In the genomic region with DNA sequence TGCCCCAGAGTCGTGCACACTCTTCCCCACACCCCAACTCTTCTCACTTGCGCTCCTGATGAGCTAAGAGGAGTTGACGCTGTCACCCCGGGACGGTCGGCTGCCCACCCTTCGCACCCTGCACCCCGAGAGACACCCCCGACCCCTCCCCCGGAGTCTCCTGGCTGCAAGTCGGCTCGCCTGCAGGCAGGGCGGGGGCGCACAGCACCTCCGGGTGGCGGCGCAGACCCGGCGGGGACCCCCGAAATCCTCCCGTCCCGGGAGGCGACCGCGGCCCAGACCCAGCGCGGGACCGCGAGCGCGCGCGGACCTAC, we compare ENCODE assay signal across 11 cellular contexts. TPM values are rescaled to one million over a fixed set of nuclear protein-coding genes. Genes with fewer than 3 reads are reported as not detected.
DNase-seq lines count a peak whose midpoint lies in the region; ATAC-seq, FAIRE-seq and TF ChIP-seq lines count a peak whose summit lies in the region.
"Had no signal": no experiment of that assay in that cellular context is flagged by ENCODE, and none has a peak within 500 bp of the region (broad histone marks: within the 10 kb centered on the region; RNA-seq: fewer than 3 reads in every experiment).

No MANE protein-coding gene starts in this region.

- H3K4me3 Mint-ChIP-seq in activated CD8-positive, alpha-beta memory T cell treated with anti-CD3 and anti-CD28 coated beads, Interleukin-2, amount 10 ng/mL, durations not matched to agents 7 days and 5 days: no peak overlapping the region

- H3K9me3 Mint-ChIP-seq in activated CD8-positive, alpha-beta memory T cell treated with anti-CD3 and anti-CD28 coated beads, Interleukin-2, amount 10 ng/mL, durations not matched to agents 7 days and 5 days (ENCODE audit: low read depth): no peaks in the 10 kb centered on the region
- H3K9me3 Mint-ChIP-seq: activated T-helper 2 cell treated with anti-CD3 and anti-CD28 coated beads, Interferon-gamma antibody, Interleukin-2, Interleukin-4, amounts not matched to agents 10 μg/mL and 5 μg/mL and 100 μg/mL, durations not matched to agents 14 hours and 24 hours and 36 hours had no signal

- intact Hi-C loops in K562 (cut with micrococcal nuclease) (no loop called here), lower leg skin (cut with DNase I; ENCODE audit: low total_unique reads) (no loop called here), body of pancreas (cut with DNase I) (no loop called here)

- H3K27ac ChIP-seq in K562 (ENCODE audit: extremely low read depth, low read depth, low read length): peak overlapping the region; percentile 71; the same call in 1 of the 3 replicates
- no peak overlapping the region for H3K27ac ChIP-seq in thymus (ENCODE audit: low read depth)
- H3K27ac ChIP-seq in body of pancreas: peak overlapping the region in 2 of 4 donors; percentile 21 to 34

- in situ Hi-C loops in K562 (cut with MboI): no loop called here

- TF ChIP-seq POLR2A in K562 (conservative IDR thresholded peaks at IDR 0.05): no peak
- TF ChIP-seq POLR2A in lower leg skin (IDR thresholded peaks at IDR 0.05): no peak
- no peak for TF ChIP-seq POLR2A in body of pancreas (IDR thresholded peaks at IDR 0.05)

- POLR2A ChIA-PET in K562 (lab: Yijun Ruan, JAX): interaction anchor here (0.9 to 2.0 kb wide), 2 partner anchors 9 to 47 kb away, joined by 6 to 9 read pairs; no protein-coding TSS in a partner anchor

- TF ChIP-seq CTCF in K562 (IDR thresholded peaks at IDR 0.05 in 2 of 3, conservative IDR thresholded peaks at IDR 0.05 in 1 of 3; ENCODE audit: insufficient read depth in 2 of 3, low read depth in 1 of 3, low read length in 3 of 3) (no peak), lower leg skin (IDR thresholded peaks at IDR 0.05) (no peak), body of pancreas (IDR thresholded peaks at IDR 0.05) (no peak)

- ATAC-seq in activated CD8-positive, alpha-beta memory T cell treated with anti-CD3 and anti-CD28 coated beads, Interleukin-2, amount 10 ng/mL, durations not matched to agents 7 days and 5 days: peak; percentile 14
- ATAC-seq in K562 (no peak), body of pancreas (no peak)

- no peaks in the 10 kb centered on the region for H3K36me3 Mint-ChIP-seq in activated CD8-positive, alpha-beta memory T cell treated with anti-CD3 and anti-CD28 coated beads, Interleukin-2, amount 10 ng/mL, durations not matched to agents 7 days and 5 days
- H3K36me3 Mint-ChIP-seq: CD4-positive, CD25-positive, alpha-beta regulatory T cell had no signal

- H4K20me1 ChIP-seq in K562 (replicated peaks; ENCODE audit: control insufficient read depth, insufficient read depth, low read length): peaks cover 5% of the 10 kb centered on the region; the same call in 1 of the 2 replicates

- peaks cover under 1% of the 10 kb centered on the region for H3K9me1 ChIP-seq in K562 (ENCODE audit: control insufficient read depth, insufficient read depth, low read length)

- peak overlapping the region; percentile 60 to 80; a peak in 3 of 4 replicates for H3K9ac ChIP-seq in K562 (ENCODE audit: insufficient read depth in 1 of 2, low read depth in 2 of 2, low read length in 2 of 2)

- CTCF ChIA-PET in activated CD8-positive, alpha-beta memory T cell treated with anti-CD3 and anti-CD28 coated beads, Interleukin-2, amount 10 ng/mL, durations not matched to agents 7 days and 5 days (lab: Charles Lee): no interaction called here
- CTCF ChIA-PET in K562 (lab: Yijun Ruan, JAX; ENCODE audit: low intra/inter-chr PET ratio): no interaction called here

- peaks cover 80% of the 10 kb centered on the region for H3K79me2 ChIP-seq in K562 (ENCODE audit: control insufficient read depth, insufficient read depth, low read length)

- H2AFZ ChIP-seq in K562 (ENCODE audit: low read depth, low read length): peak overlapping the region; percentile 55; the same call in 1 of the 2 replicates

- H3K9me3 ChIP-seq in K562 (replicated peaks; ENCODE audit: control insufficient read depth, insufficient read depth, low read depth, low read length) (no peaks in the 10 kb centered on the region), thymus (ENCODE audit: control insufficient read depth) (no peaks in the 10 kb centered on the region), body of pancreas (no peaks in the 10 kb centered on the region)

- H3K4me1 ChIP-seq in K562 (replicated peaks in 1 of 2; ENCODE audit: control insufficient read depth in 2 of 2, insufficient read depth in 2 of 2, low read length in 2 of 2) (peaks cover 41 to 86% of the 10 kb centered on the region in 2 experiments), thymus (ENCODE audit: control insufficient read depth, insufficient read depth, low read length) (no peaks in the 10 kb centered on the region), body of pancreas (peaks cover 7% of the 10 kb centered on the region)

- FAIRE-seq in K562 (lab: Jason Lieb, UNC): no peak

- peaks cover 12% of the 10 kb centered on the region; the same call in 2 of the 3 replicates for H3K36me3 ChIP-seq in K562 (ENCODE audit: control insufficient read depth, insufficient read depth, low read length)
- H3K36me3 ChIP-seq in thymus (ENCODE audit: control insufficient read depth, insufficient read depth): no peaks in the 10 kb centered on the region
- H3K36me3 ChIP-seq in body of pancreas (replicated peaks in 1 of 2; ENCODE audit: insufficient read depth in 1 of 2, low read depth in 2 of 2): no peaks in the 10 kb centered on the region

- no peak for TF ChIP-seq EP300 in K562 (IDR thresholded peaks at IDR 0.05; ENCODE audit: low read length)

- peak overlapping the region; percentile 96 for H3K4me2 ChIP-seq in K562 (ENCODE audit: insufficient read depth, low read length)

- no peak for TF ChIP-seq RAD21 in K562 (CRISPR knock-in tag; conservative IDR thresholded peaks at IDR 0.05 in 1 of 2, IDR thresholded peaks at IDR 0.05 in 1 of 2)

- WGBS in K562 (ENCODE audit: insufficient coverage, low coverage, missing lambda C conversion rate): 0% methylated on average over 8 of the region's 33 CpGs
- 2 to 3% methylated on average over 13 to 31 of the region's 33 CpGs for WGBS in lower leg skin, 2 donors
- 1% methylated on average over 33 of the region's 33 CpGs for WGBS in thymus
- 0 to 2% methylated on average over 1 to 30 of the region's 33 CpGs for WGBS in body of pancreas, 2 donors

- DNase-seq in activated CD8-positive, alpha-beta memory T cell treated with anti-CD3 and anti-CD28 coated beads, Interleukin-2, amount 10 ng/mL, durations not matched to agents 7 days and 5 days: no peak
- DNase-seq in activated CD8-positive, alpha-beta memory T cell treated with anti-CD3 and anti-CD28 coated beads, Interleukin-2, amount 50 U/mL, for 48 hours: no peak
- no peak for DNase-seq in K562 (ENCODE audit: extremely low read depth in 1 of 4, low spot score in 3 of 4)
- no peak for DNase-seq in lower leg skin (ENCODE audit: low spot score in 2 of 2)
- no peak for DNase-seq in DMS153 treated with DMSO at 0.1 percent for 48 hours (lab: John Stamatoyannopoulos, UW; ENCODE audit: unreplicated experiment)
- no peak for DNase-seq in body of pancreas
- no peak for DNase-seq in DMS 273 treated with DMSO at 0.1 percent for 48 hours (lab: John Stamatoyannopoulos, UW)
- DNase-seq: CD4-positive, CD25-positive, alpha-beta regulatory T cell; NCI-H187 had no signal

- no peaks in the 10 kb centered on the region for H3K27me3 ChIP-seq in K562 (ENCODE audit: control insufficient read depth in 2 of 2, insufficient read depth in 2 of 2, low read length in 2 of 2)
- peaks cover 41% of the 10 kb centered on the region for H3K27me3 ChIP-seq in thymus (ENCODE audit: control insufficient read depth, insufficient read depth)
- no peaks in the 10 kb centered on the region for H3K27me3 ChIP-seq in body of pancreas

- H3K27ac Mint-ChIP-seq in activated CD8-positive, alpha-beta memory T cell treated with anti-CD3 and anti-CD28 coated beads, Interleukin-2, amount 10 ng/mL, durations not matched to agents 7 days and 5 days: no peak overlapping the region
- H3K27ac Mint-ChIP-seq: activated T-helper 2 cell treated with anti-CD3 and anti-CD28 coated beads, Interferon-gamma antibody, Interleukin-2, Interleukin-4, amounts not matched to agents 10 μg/mL and 5 μg/mL and 100 μg/mL, durations not matched to agents 14 hours and 24 hours and 36 hours; CD4-positive, CD25-positive, alpha-beta regulatory T cell had no signal

- peak overlapping the region; percentile 63 for H3K4me3 ChIP-seq in K562
- peak overlapping the region; percentile 43 for H3K4me3 ChIP-seq in lower leg skin (ENCODE audit: low read depth, poor library complexity, severe bottlenecking)
- H3K4me3 ChIP-seq in thymus (ENCODE audit: low read length): peak overlapping the region; percentile 45
- no peak overlapping the region for H3K4me3 ChIP-seq in body of pancreas

- H3K27me3 Mint-ChIP-seq in activated CD8-positive, alpha-beta memory T cell treated with anti-CD3 and anti-CD28 coated beads, Interleukin-2, amount 10 ng/mL, durations not matched to agents 7 days and 5 days: peaks cover 48% of the 10 kb centered on the region

- no TSS peak for BruUV-seq in K562 (replicated peaks; lab: Mats Ljungman, UMichigan)

- H3K4me1 Mint-ChIP-seq in activated CD8-positive, alpha-beta memory T cell treated with anti-CD3 and anti-CD28 coated beads, Interleukin-2, amount 10 ng/mL, durations not matched to agents 7 days and 5 days: peaks cover 5% of the 10 kb centered on the region

RNA-seq across cellular contexts. Expression of a gene that starts 0.4 kb away (rescaled TPM):
- total RNA-seq in activated CD8-positive, alpha-beta memory T cell treated with anti-CD3 and anti-CD28 coated beads, Interleukin-2, amount 10 ng/mL, durations not matched to agents 7 days and 5 days: not detected
- total RNA-seq in K562 (2011; cell fraction: chromatin; rRNA removed; ENCODE audit: low replicate concordance): 21.2 and 46.4 TPM in 2 replicates
- 27.3 and 33.0 TPM in 2 replicates for total RNA-seq in K562 (2011; cell fraction: nucleolus; rRNA removed)
- total RNA-seq in K562 (2011; cell fraction: nucleoplasm; rRNA removed): 19.3 and 24.0 TPM in 2 replicates
- total RNA-seq in K562 (2014; rRNA removed) (17.6 and 19.8 TPM in 2 replicates), K562 (2014; rRNA removed; fragmentation: Illumina TruSeq; extraction: Trizol) (2.0 and 3.7 TPM in 2 replicates), K562 (2015; rRNA removed; fragmentation: Illumina TruSeq; extraction: Trizol) (8.9 and 10.3 TPM in 2 replicates), K562 (2021) (42.6 and 46.2 TPM in 2 replicates), lower leg skin (10 to 100 TPM in 1 of 4 donors, 1 to 10 TPM in 3; 6.1 to 10.9 (median 7.8) TPM), body of pancreas (10 to 100 TPM in 1 of 2 donors, 1 to 10 TPM in 1; 5.4 to 11.5 TPM)
- polyA plus RNA-seq in K562 (2011; rRNA removed) (15.5 and 17.7 TPM in 2 replicates), K562 (2014; fragmentation: Illumina TruSeq; extraction: Trizol) (25.1 and 31.8 TPM in 2 replicates), K562 (2014; fragmentation: Nextera tagmentation; extraction: Ambion mirVana) (under 1 TPM; 0.15 to 0.25 TPM), K562 (2014; rRNA removed) (28.2 and 29.7 TPM in 2 replicates), thymus (14.2 TPM)
- 18.3 and 41.7 TPM in 2 replicates for polyA plus RNA-seq in K562 (2011; cell fraction: cytosol; rRNA removed)
- 25.8 and 42.6 TPM in 2 replicates for polyA plus RNA-seq in K562 (2011; cell fraction: nucleus; rRNA removed)
- polyA plus RNA-seq in K562 (2012): 15.9 and 29.1 TPM in 2 replicates
- polyA minus RNA-seq in K562 (2011; rRNA and poly(A)+ RNA removed): 6.1 and 11.2 TPM in 2 replicates
- polyA minus RNA-seq in K562 (2011; cell fraction: cytosol; rRNA and poly(A)+ RNA removed): 22.8 and 26.0 TPM in 2 replicates
- 13.3 and 13.9 TPM in 2 replicates for polyA minus RNA-seq in K562 (2011; cell fraction: nucleus; rRNA and poly(A)+ RNA removed)
- total RNA-seq: activated T-helper 2 cell treated with anti-CD3 and anti-CD28 coated beads, Interferon-gamma antibody, Interleukin-2, Interleukin-4, amounts not matched to agents 10 μg/mL and 5 μg/mL and 100 μg/mL, durations not matched to agents 14 hours and 24 hours and 36 hours; CD4-positive, CD25-positive, alpha-beta regulatory T cell had no signal
- polyA plus RNA-seq: CD4-positive, CD25-positive, alpha-beta regulatory T cell had no signal

RNA-seq across cellular contexts. Expression of a gene that starts 25.7 kb away (rescaled TPM):
- total RNA-seq in activated CD8-positive, alpha-beta memory T cell treated with anti-CD3 and anti-CD28 coated beads, Interleukin-2, amount 10 ng/mL, durations not matched to agents 7 days and 5 days: 1 to 10 TPM; 2.6 to 7.7 TPM
- 196 and 689 TPM in 2 replicates for total RNA-seq in K562 (2011; cell fraction: chromatin; rRNA removed; ENCODE audit: low replicate concordance)
- total RNA-seq in K562 (2011; cell fraction: nucleolus; rRNA removed): 626 and 786 TPM in 2 replicates
- total RNA-seq in K562 (2011; cell fraction: nucleoplasm; rRNA removed): 287 and 362 TPM in 2 replicates
- 92.7 and 125 TPM in 2 replicates for total RNA-seq in K562 (2014; rRNA removed)
- 18.6 and 32.4 TPM in 2 replicates for total RNA-seq in K562 (2014; rRNA removed; fragmentation: Illumina TruSeq; extraction: Trizol)
- 55.1 and 55.3 TPM in 2 replicates for total RNA-seq in K562 (2015; rRNA removed; fragmentation: Illumina TruSeq; extraction: Trizol)
- 105 and 106 TPM in 2 replicates for total RNA-seq in K562 (2021)
- 148 and 226 TPM in 2 replicates for polyA plus RNA-seq in K562 (2011; rRNA removed)
- 155 and 315 TPM in 2 replicates for polyA plus RNA-seq in K562 (2011; cell fraction: cytosol; rRNA removed)
- 2,057 and 2,412 TPM in 2 replicates for polyA plus RNA-seq in K562 (2011; cell fraction: nucleus; rRNA removed)
- polyA plus RNA-seq in K562 (2012): 65.8 and 82.0 TPM in 2 replicates
- polyA plus RNA-seq in K562 (2014; fragmentation: Illumina TruSeq; extraction: Trizol): 92.0 and 101 TPM in 2 replicates
- polyA plus RNA-seq in K562 (2014; fragmentation: Nextera tagmentation; extraction: Ambion mirVana): 1 to 10 TPM in 1 of 2 experiments, under 1 TPM in 1; 0.97 to 3.3 TPM
- polyA plus RNA-seq in K562 (2014; rRNA removed): 133 and 139 TPM in 2 replicates
- polyA minus RNA-seq in K562 (2011; rRNA and poly(A)+ RNA removed): 33.8 and 64.4 TPM in 2 replicates
- polyA minus RNA-seq in K562 (2011; cell fraction: cytosol; rRNA and poly(A)+ RNA removed): 109 and 120 TPM in 2 replicates
- 200 TPM in 2 replicates for polyA minus RNA-seq in K562 (2011; cell fraction: nucleus; rRNA and poly(A)+ RNA removed)
- 10 to 100 TPM; 10.9 to 27.8 (median 18.3) TPM for total RNA-seq in lower leg skin
- polyA plus RNA-seq in thymus: 19.3 TPM
- 10 to 100 TPM; 30.9 to 33.0 TPM for total RNA-seq in body of pancreas

RNA-seq across cellular contexts. Expression of a gene that starts 33.2 kb away (rescaled TPM):
- not detected for total RNA-seq in activated CD8-positive, alpha-beta memory T cell treated with anti-CD3 and anti-CD28 coated beads, Interleukin-2, amount 10 ng/mL, durations not matched to agents 7 days and 5 days
- total RNA-seq in K562 (2011; cell fraction: chromatin; rRNA removed; ENCODE audit: low replicate concordance): 4.5 and 6.1 TPM in 2 replicates
- total RNA-seq in K562 (2011; cell fraction: nucleolus; rRNA removed): 4.7 and 5.5 TPM in 2 replicates
- 4.4 and 5.5 TPM in 2 replicates for total RNA-seq in K562 (2011; cell fraction: nucleoplasm; rRNA removed)
- total RNA-seq in K562 (2014; rRNA removed) (0.36 and 0.61 TPM in 2 replicates), K562 (2014; rRNA removed; fragmentation: Illumina TruSeq; extraction: Trizol) (0.35 and 0.40 TPM in 2 replicates), K562 (2015; rRNA removed; fragmentation: Illumina TruSeq; extraction: Trizol) (0.07 and 0.11 TPM in 2 replicates), K562 (2021) (0.85 and 1.0 TPM in 2 replicates), lower leg skin (1 to 10 TPM in 3 of 4 donors, under 1 TPM in 1; 0.89 to 2.8 (median 1.5) TPM), body of pancreas (1 to 10 TPM; 1.6 to 2.6 TPM)
- polyA plus RNA-seq in K562 (2011; rRNA removed) (0.22 and 0.49 TPM in 2 replicates), K562 (2014; fragmentation: Illumina TruSeq; extraction: Trizol) (0.73 and 0.86 TPM in 2 replicates), K562 (2014; fragmentation: Nextera tagmentation; extraction: Ambion mirVana) (under 1 TPM; 0.27 to 0.62 TPM), K562 (2014; rRNA removed) (1.3 TPM in 2 replicates), thymus (3.3 TPM)
- 0.15 and 0.35 TPM in 2 replicates for polyA plus RNA-seq in K562 (2011; cell fraction: cytosol; rRNA removed)
- polyA plus RNA-seq in K562 (2011; cell fraction: nucleus; rRNA removed): 1.4 and 1.9 TPM in 2 replicates
- polyA plus RNA-seq in K562 (2012): 1.0 and 15.0 TPM in 2 replicates
- 0.28 and 0.66 TPM in 2 replicates for polyA minus RNA-seq in K562 (2011; rRNA and poly(A)+ RNA removed)
- not detected in 2 replicates for polyA minus RNA-seq in K562 (2011; cell fraction: cytosol; rRNA and poly(A)+ RNA removed)
- polyA minus RNA-seq in K562 (2011; cell fraction: nucleus; rRNA and poly(A)+ RNA removed): 0.67 and 2.3 TPM in 2 replicates
- total RNA-seq: activated T-helper 2 cell treated with anti-CD3 and anti-CD28 coated beads, Interferon-gamma antibody, Interleukin-2, Interleukin-4, amounts not matched to agents 10 μg/mL and 5 μg/mL and 100 μg/mL, durations not matched to agents 14 hours and 24 hours and 36 hours had no signal

RNA-seq across cellular contexts. Expression of a gene that starts 50.4 kb away (rescaled TPM):
- 100 to 1,000 TPM; 740 to 867 TPM for total RNA-seq in activated CD8-positive, alpha-beta memory T cell treated with anti-CD3 and anti-CD28 coated beads, Interleukin-2, amount 10 ng/mL, durations not matched to agents 7 days and 5 days
- 340 and 424 TPM in 2 replicates for total RNA-seq in K562 (2011; cell fraction: chromatin; rRNA removed; ENCODE audit: low replicate concordance)
- 235 and 254 TPM in 2 replicates for total RNA-seq in K562 (2011; cell fraction: nucleolus; rRNA removed)
- total RNA-seq in K562 (2011; cell fraction: nucleoplasm; rRNA removed): 466 and 809 TPM in 2 replicates
- total RNA-seq in K562 (2014; rRNA removed) (542 and 714 TPM in 2 replicates), K562 (2014; rRNA removed; fragmentation: Illumina TruSeq; extraction: Trizol) (854 and 941 TPM in 2 replicates), K562 (2015; rRNA removed; fragmentation: Illumina TruSeq; extraction: Trizol) (794 and 802 TPM in 2 replicates), K562 (2021) (1,987 and 1,991 TPM in 2 replicates), lower leg skin (1,000 to 10,000 TPM in 1 of 4 donors, 100 to 1,000 TPM in 3; 583 to 1,081 (median 634) TPM), body of pancreas (1,000 to 10,000 TPM; 1,333 to 1,363 TPM)
- polyA plus RNA-seq in K562 (2011; rRNA removed) (692 and 749 TPM in 2 replicates), K562 (2014; fragmentation: Illumina TruSeq; extraction: Trizol) (2,369 and 3,146 TPM in 2 replicates), K562 (2014; fragmentation: Nextera tagmentation; extraction: Ambion mirVana) (100 to 1,000 TPM; 370 to 426 TPM), K562 (2014; rRNA removed) (1,104 and 1,916 TPM in 2 replicates), thymus (3,415 TPM)
- 753 and 1,113 TPM in 2 replicates for polyA plus RNA-seq in K562 (2011; cell fraction: cytosol; rRNA removed)
- 360 and 464 TPM in 2 replicates for polyA plus RNA-seq in K562 (2011; cell fraction: nucleus; rRNA removed)
- 2,840 and 5,114 TPM in 2 replicates for polyA plus RNA-seq in K562 (2012)
- polyA minus RNA-seq in K562 (2011; rRNA and poly(A)+ RNA removed): 797 and 971 TPM in 2 replicates
- polyA minus RNA-seq in K562 (2011; cell fraction: cytosol; rRNA and poly(A)+ RNA removed): 687 and 1,035 TPM in 2 replicates
- polyA minus RNA-seq in K562 (2011; cell fraction: nucleus; rRNA and poly(A)+ RNA removed): 101 and 228 TPM in 2 replicates

Comparison
In these comparisons a context has a peak if more than half of its experiments do, and no peak if none do; other contexts are left out.
1. H3K4me3 ChIP-seq: peak in K562 (single experiment), lower leg skin (single experiment) and thymus (single experiment); none in body of pancreas (0 of 2).